1 cellular context compared by ENCODE assay signal in the genomic region with DNA sequence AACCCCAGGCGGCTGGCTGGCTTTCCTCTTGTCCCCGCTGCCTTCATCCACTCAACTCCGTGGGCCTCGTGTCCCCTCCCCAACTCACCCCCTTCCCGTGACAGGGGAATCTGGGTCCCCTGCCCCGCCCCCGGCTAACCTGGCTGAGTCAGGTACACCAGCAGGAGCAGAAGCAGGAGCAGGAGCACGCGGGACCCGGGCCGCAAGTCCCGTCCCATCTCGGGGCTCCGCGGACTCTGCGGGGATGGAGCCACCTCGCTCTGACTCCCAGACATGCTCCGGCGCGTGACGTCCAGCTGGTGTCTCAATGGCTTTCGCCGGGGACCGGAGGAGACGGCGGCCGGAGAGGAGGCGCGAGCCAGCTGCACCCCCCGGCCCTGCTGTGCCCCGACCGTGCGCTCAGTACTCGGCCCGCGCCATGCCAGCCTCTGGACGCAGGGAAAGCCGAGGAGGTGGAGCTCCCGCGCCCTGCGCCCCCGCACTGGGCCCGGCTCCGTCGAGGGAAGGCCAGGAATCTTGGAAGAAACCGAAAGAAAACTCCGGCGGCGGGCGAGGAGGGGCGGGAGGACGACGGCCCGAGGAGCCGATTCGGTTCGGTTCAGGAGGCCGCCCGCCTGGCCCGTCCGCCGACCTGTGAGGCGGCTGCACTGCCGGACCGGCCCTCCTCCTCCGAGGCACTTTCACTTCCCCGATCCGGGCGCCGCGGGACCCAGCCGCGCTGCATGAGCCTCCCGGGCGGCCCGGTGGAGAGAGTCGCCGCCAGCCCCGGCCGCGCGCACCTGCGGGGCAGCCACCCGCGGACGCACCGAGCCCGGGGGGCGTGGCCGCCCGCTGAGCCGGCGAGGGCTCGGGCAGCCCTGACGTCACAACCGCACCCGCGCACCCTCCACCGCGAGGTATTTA.
TF ChIP-seq lines count a peak whose summit lies in the region.

Gene CXCL16, minus strand, starts transcription at position 807 of the 903 bp plus-strand sequence. Its CDS starts 589 bp downstream, at position 218.
A gene with protein sequence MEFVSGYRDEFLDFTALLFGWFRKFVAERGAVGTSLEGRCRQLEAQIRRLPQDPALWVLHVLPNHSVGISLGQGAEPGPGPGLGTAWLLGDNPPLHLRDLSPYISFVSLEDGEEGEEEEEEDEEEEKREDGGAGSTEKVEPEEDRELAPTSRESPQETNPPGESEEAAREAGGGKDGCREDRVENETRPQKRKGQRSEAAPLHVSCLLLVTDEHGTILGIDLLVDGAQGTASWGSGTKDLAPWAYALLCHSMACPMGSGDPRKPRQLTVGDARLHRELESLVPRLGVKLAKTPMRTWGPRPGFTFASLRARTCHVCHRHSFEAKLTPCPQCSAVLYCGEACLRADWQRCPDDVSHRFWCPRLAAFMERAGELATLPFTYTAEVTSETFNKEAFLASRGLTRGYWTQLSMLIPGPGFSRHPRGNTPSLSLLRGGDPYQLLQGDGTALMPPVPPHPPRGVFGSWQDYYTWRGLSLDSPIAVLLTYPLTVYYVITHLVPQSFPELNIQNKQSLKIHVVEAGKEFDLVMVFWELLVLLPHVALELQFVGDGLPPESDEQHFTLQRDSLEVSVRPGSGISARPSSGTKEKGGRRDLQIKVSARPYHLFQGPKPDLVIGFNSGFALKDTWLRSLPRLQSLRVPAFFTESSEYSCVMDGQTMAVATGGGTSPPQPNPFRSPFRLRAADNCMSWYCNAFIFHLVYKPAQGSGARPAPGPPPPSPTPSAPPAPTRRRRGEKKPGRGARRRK (plus strand): TSS at position 712 of the 903 bp plus-strand sequence. CDS start 716 bp downstream, outside the sequence.

TF ChIP-seq in HepG2, 621 proteins besides CTCF, POLR2A, EP300 and RAD21 (continued from another document and continues in another):
- TF ChIP-seq, protein P1, sequence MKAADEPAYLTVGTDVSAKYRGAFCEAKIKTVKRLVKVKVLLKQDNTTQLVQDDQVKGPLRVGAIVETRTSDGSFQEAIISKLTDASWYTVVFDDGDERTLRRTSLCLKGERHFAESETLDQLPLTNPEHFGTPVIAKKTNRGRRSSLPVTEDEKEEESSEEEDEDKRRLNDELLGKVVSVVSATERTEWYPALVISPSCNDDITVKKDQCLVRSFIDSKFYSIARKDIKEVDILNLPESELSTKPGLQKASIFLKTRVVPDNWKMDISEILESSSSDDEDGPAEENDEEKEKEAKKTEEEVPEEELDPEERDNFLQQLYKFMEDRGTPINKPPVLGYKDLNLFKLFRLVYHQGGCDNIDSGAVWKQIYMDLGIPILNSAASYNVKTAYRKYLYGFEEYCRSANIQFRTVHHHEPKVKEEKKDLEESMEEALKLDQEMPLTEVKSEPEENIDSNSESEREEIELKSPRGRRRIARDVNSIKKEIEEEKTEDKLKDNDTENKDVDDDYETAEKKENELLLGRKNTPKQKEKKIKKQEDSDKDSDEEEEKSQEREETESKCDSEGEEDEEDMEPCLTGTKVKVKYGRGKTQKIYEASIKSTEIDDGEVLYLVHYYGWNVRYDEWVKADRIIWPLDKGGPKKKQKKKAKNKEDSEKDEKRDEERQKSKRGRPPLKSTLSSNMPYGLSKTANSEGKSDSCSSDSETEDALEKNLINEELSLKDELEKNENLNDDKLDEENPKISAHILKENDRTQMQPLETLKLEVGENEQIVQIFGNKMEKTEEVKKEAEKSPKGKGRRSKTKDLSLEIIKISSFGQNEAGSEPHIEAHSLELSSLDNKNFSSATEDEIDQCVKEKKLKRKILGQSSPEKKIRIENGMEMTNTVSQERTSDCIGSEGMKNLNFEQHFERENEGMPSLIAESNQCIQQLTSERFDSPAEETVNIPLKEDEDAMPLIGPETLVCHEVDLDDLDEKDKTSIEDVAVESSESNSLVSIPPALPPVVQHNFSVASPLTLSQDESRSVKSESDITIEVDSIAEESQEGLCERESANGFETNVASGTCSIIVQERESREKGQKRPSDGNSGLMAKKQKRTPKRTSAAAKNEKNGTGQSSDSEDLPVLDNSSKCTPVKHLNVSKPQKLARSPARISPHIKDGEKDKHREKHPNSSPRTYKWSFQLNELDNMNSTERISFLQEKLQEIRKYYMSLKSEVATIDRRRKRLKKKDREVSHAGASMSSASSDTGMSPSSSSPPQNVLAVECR (CRISPR knock-in tag; IDR thresholded peaks at IDR 0.05; ENCODE audit: borderline replicate concordance) = peak; percentile 70
- TF ChIP-seq HMG20A (CRISPR knock-in tag; IDR thresholded peaks at IDR 0.05; ENCODE audit: borderline replicate concordance) (0 out of 2 replicates have a peak, but pooled peaks have one; percentile 4), ARNT2 (CRISPR knock-in tag; IDR thresholded peaks at IDR 0.05; ENCODE audit: low read depth) (peak; percentile 56; the same call in 1 of the 2 replicates), PHB2 (IDR thresholded peaks at IDR 0.05; ENCODE audit: partially characterized antibody) (no peak), ZNF33B (CRISPR knock-in tag; IDR thresholded peaks at IDR 0.05) (peak; percentile 41; the same call in 1 of the 2 replicates), ZNF484 (CRISPR knock-in tag; IDR thresholded peaks at IDR 0.05; ENCODE audit: borderline replicate concordance, low read depth) (no peak), ASH2L (IDR thresholded peaks at IDR 0.05; ENCODE audit: insufficient read length, low read depth, low read length) (peak; percentile 45), IRX3 (CRISPR knock-in tag; IDR thresholded peaks at IDR 0.05; ENCODE audit: borderline replicate concordance, low read depth) (0 out of 2 replicates have a peak, but pooled peaks have one; percentile 4), ZNF777 (CRISPR knock-in tag; IDR thresholded peaks at IDR 0.05) (peak; percentile 83), MAZ (IDR thresholded peaks at IDR 0.05; ENCODE audit: borderline replicate concordance, low read depth, low read length) (no peak), MAZ (CRISPR knock-in tag; IDR thresholded peaks at IDR 0.05; ENCODE audit: low read depth) (peak; percentile 46), PPARG (CRISPR knock-in tag; conservative IDR thresholded peaks at IDR 0.05) (no peak), POLR2G (IDR thresholded peaks at IDR 0.05; ENCODE audit: low read depth, low read length) (peak; percentile 35; the same call in 1 of the 2 replicates), ZNF558 (CRISPR knock-in tag; IDR thresholded peaks at IDR 0.05; ENCODE audit: borderline replicate concordance) (peak; percentile 82; the same call in 1 of the 2 replicates), NRL (CRISPR knock-in tag; IDR thresholded peaks at IDR 0.05; ENCODE audit: borderline replicate concordance) (0 out of 2 replicates have a peak, but pooled peaks have one; percentile 26), CAMTA2 (CRISPR knock-in tag; IDR thresholded peaks at IDR 0.05; ENCODE audit: borderline replicate concordance) (peak; percentile 42; the same call in 1 of the 2 replicates), HMGA1 (CRISPR knock-in tag; conservative IDR thresholded peaks at IDR 0.05) (no peak), ZNF570 (CRISPR knock-in tag; IDR thresholded peaks at IDR 0.05; ENCODE audit: borderline replicate concordance) (peak; percentile 80; the same call in 1 of the 2 replicates), ZNF850 (CRISPR knock-in tag; conservative IDR thresholded peaks at IDR 0.05) (no peak), ZNF883 (CRISPR knock-in tag; IDR thresholded peaks at IDR 0.05; ENCODE audit: not compliant biosample characterization) (no peak), RXRB (CRISPR knock-in tag; IDR thresholded peaks at IDR 0.05; ENCODE audit: borderline replicate concordance) (no peak), NFE2 (CRISPR knock-in tag; IDR thresholded peaks at IDR 0.05) (no peak), RBFOX2 (IDR thresholded peaks at IDR 0.05; ENCODE audit: low read depth, low read length) (peak; percentile 80), BORCS8-MEF2B (CRISPR knock-in tag; IDR thresholded peaks at IDR 0.05) (peak; percentile 73), HNF4A (CRISPR knock-in tag; IDR thresholded peaks at IDR 0.05) (no peak), ZNF891 (CRISPR knock-in tag; IDR thresholded peaks at IDR 0.05) (peak; percentile 50; the same call in 1 of the 2 replicates), ZFP82 (CRISPR knock-in tag; IDR thresholded peaks at IDR 0.05; ENCODE audit: borderline replicate concordance) (no peak), HIVEP1 (CRISPR knock-in tag; IDR thresholded peaks at IDR 0.05) (peak; percentile 84; the same call in 1 of the 2 replicates), CHD4 (IDR thresholded peaks at IDR 0.05; ENCODE audit: borderline replicate concordance, low read length) (no peak), ELF3 (CRISPR knock-in tag; IDR thresholded peaks at IDR 0.05) (no peak), FOXM1 (CRISPR knock-in tag; IDR thresholded peaks at IDR 0.05) (no peak), SP4 (CRISPR knock-in tag; IDR thresholded peaks at IDR 0.05) (0 out of 2 replicates have a peak, but pooled peaks have one; percentile 27)
- TF ChIP-seq, protein P2, sequence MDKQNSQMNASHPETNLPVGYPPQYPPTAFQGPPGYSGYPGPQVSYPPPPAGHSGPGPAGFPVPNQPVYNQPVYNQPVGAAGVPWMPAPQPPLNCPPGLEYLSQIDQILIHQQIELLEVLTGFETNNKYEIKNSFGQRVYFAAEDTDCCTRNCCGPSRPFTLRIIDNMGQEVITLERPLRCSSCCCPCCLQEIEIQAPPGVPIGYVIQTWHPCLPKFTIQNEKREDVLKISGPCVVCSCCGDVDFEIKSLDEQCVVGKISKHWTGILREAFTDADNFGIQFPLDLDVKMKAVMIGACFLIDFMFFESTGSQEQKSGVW (CRISPR knock-in tag; IDR thresholded peaks at IDR 0.05; ENCODE audit: borderline replicate concordance) = no peak
- TF ChIP-seq, protein P3, sequence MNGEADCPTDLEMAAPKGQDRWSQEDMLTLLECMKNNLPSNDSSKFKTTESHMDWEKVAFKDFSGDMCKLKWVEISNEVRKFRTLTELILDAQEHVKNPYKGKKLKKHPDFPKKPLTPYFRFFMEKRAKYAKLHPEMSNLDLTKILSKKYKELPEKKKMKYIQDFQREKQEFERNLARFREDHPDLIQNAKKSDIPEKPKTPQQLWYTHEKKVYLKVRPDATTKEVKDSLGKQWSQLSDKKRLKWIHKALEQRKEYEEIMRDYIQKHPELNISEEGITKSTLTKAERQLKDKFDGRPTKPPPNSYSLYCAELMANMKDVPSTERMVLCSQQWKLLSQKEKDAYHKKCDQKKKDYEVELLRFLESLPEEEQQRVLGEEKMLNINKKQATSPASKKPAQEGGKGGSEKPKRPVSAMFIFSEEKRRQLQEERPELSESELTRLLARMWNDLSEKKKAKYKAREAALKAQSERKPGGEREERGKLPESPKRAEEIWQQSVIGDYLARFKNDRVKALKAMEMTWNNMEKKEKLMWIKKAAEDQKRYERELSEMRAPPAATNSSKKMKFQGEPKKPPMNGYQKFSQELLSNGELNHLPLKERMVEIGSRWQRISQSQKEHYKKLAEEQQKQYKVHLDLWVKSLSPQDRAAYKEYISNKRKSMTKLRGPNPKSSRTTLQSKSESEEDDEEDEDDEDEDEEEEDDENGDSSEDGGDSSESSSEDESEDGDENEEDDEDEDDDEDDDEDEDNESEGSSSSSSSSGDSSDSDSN (CRISPR knock-in tag; IDR thresholded peaks at IDR 0.05) = peak; percentile 92
- TF ChIP-seq, protein P4, sequence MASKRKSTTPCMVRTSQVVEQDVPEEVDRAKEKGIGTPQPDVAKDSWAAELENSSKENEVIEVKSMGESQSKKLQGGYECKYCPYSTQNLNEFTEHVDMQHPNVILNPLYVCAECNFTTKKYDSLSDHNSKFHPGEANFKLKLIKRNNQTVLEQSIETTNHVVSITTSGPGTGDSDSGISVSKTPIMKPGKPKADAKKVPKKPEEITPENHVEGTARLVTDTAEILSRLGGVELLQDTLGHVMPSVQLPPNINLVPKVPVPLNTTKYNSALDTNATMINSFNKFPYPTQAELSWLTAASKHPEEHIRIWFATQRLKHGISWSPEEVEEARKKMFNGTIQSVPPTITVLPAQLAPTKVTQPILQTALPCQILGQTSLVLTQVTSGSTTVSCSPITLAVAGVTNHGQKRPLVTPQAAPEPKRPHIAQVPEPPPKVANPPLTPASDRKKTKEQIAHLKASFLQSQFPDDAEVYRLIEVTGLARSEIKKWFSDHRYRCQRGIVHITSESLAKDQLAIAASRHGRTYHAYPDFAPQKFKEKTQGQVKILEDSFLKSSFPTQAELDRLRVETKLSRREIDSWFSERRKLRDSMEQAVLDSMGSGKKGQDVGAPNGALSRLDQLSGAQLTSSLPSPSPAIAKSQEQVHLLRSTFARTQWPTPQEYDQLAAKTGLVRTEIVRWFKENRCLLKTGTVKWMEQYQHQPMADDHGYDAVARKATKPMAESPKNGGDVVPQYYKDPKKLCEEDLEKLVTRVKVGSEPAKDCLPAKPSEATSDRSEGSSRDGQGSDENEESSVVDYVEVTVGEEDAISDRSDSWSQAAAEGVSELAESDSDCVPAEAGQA (IDR thresholded peaks at IDR 0.05; ENCODE audit: low read depth) = peak; percentile 60; the same call in 1 of the 2 replicates
- TF ChIP-seq, protein P4 (CRISPR knock-in tag; IDR thresholded peaks at IDR 0.05; ENCODE audit: borderline replicate concordance) = no peak
- TF ChIP-seq, protein P5, sequence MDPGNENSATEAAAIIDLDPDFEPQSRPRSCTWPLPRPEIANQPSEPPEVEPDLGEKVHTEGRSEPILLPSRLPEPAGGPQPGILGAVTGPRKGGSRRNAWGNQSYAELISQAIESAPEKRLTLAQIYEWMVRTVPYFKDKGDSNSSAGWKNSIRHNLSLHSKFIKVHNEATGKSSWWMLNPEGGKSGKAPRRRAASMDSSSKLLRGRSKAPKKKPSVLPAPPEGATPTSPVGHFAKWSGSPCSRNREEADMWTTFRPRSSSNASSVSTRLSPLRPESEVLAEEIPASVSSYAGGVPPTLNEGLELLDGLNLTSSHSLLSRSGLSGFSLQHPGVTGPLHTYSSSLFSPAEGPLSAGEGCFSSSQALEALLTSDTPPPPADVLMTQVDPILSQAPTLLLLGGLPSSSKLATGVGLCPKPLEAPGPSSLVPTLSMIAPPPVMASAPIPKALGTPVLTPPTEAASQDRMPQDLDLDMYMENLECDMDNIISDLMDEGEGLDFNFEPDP (CRISPR knock-in tag; conservative IDR thresholded peaks at IDR 0.05) = 0 out of 2 replicates have a peak, but pooled peaks have one; percentile 40
- TF ChIP-seq, protein P6, sequence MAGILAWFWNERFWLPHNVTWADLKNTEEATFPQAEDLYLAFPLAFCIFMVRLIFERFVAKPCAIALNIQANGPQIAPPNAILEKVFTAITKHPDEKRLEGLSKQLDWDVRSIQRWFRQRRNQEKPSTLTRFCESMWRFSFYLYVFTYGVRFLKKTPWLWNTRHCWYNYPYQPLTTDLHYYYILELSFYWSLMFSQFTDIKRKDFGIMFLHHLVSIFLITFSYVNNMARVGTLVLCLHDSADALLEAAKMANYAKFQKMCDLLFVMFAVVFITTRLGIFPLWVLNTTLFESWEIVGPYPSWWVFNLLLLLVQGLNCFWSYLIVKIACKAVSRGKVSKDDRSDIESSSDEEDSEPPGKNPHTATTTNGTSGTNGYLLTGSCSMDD (CRISPR knock-in tag; IDR thresholded peaks at IDR 0.05) = no peak
